ENCODE assay signal across 28 cellular contexts in genomic region chr9:132887181-132888120, GRCh38. TPM values are rescaled to one million over a fixed set of nuclear protein-coding genes. Genes with fewer than 3 reads are reported as not detected.
"Had no signal": no experiment of that assay in that cellular context is flagged by ENCODE, and none has a peak within 500 bp of the region (broad histone marks: within the 10 kb centered on the region; RNA-seq: fewer than 3 reads in every experiment).

No MANE protein-coding gene starts in this region.

- H3K4me3 Mint-ChIP-seq: activated CD4-positive, alpha-beta T cell treated with anti-CD3 and anti-CD28 coated beads for 36 hours; activated CD8-positive, alpha-beta memory T cell treated with anti-CD3 and anti-CD28 coated beads, Interleukin-2, amount 10 ng/mL, durations not matched to agents 7 days and 5 days; activated CD8-positive, alpha-beta T cell treated with anti-CD3 and anti-CD28 coated beads, Interleukin-2, amount 10 ng/mL, durations not matched to agents 7 days and 5 days; activated naive CD4-positive, alpha-beta T cell treated with anti-CD3 and anti-CD28 coated beads, Interleukin-2, amount 50 U/mL, for 24 hours; activated naive CD8-positive, alpha-beta T cell treated with anti-CD3 and anti-CD28 coated beads, Interleukin-2, amount 50 U/mL, for 24 hours; natural killer cell treated with Interleukin-12 subunit alpha and Interleukin-12 subunit beta and Interleukin-15 and Interleukin-18, amount 100 ng/mL, for 72 hours; T-helper 2 cell treated with Interferon-gamma antibody and Interleukin-4, amounts not matched to agents 5 μg/mL and 100 μg/mL, for 36 hours had no signal

- ATAC-seq: activated CD4-positive, alpha-beta T cell treated with anti-CD3 and anti-CD28 coated beads for 36 hours; activated CD8-positive, alpha-beta memory T cell treated with anti-CD3 and anti-CD28 coated beads, Interleukin-2, amount 10 ng/mL, durations not matched to agents 7 days and 5 days; activated CD8-positive, alpha-beta T cell treated with anti-CD3 and anti-CD28 coated beads, Interleukin-2, amount 10 ng/mL, durations not matched to agents 7 days and 5 days; activated naive CD8-positive, alpha-beta T cell treated with anti-CD3 and anti-CD28 coated beads, Interleukin-2, amount 50 U/mL, for 24 hours; esophagus mucosa; left lung; lower lobe of right lung; natural killer cell treated with Interleukin-12 subunit alpha and Interleukin-12 subunit beta and Interleukin-15 and Interleukin-18, amount 100 ng/mL, for 72 hours had no signal

- H3K27me3 ChIP-seq: heart right ventricle, left lung, sigmoid colon, suprapubic skin, tibial artery had no signal

- H3K36me3 ChIP-seq: lower lobe of right lung had no signal

- H3K9me3 ChIP-seq: heart right ventricle, left lung, lower lobe of right lung, sigmoid colon, suprapubic skin, tibial artery had no signal

- H3K4me1 ChIP-seq: heart right ventricle, left lung, sigmoid colon, suprapubic skin, tibial artery had no signal

- H3K27me3 Mint-ChIP-seq: activated CD4-positive, alpha-beta T cell treated with anti-CD3 and anti-CD28 coated beads for 36 hours; activated CD8-positive, alpha-beta memory T cell treated with anti-CD3 and anti-CD28 coated beads, Interleukin-2, amount 10 ng/mL, durations not matched to agents 7 days and 5 days; activated naive CD4-positive, alpha-beta T cell treated with anti-CD3 and anti-CD28 coated beads, Interleukin-2, amount 50 U/mL, for 24 hours; activated naive CD8-positive, alpha-beta T cell treated with anti-CD3 and anti-CD28 coated beads, Interleukin-2, amount 50 U/mL, for 24 hours; natural killer cell treated with Interleukin-12 subunit alpha and Interleukin-12 subunit beta and Interleukin-15 and Interleukin-18, amount 100 ng/mL, for 72 hours; progenitor cell of endocrine pancreas had no signal

- H3K36me3 Mint-ChIP-seq: activated CD8-positive, alpha-beta memory T cell treated with anti-CD3 and anti-CD28 coated beads, Interleukin-2, amount 10 ng/mL, durations not matched to agents 7 days and 5 days; activated naive CD4-positive, alpha-beta T cell treated with anti-CD3 and anti-CD28 coated beads, Interleukin-2, amount 50 U/mL, for 24 hours; natural killer cell treated with Interleukin-12 subunit alpha and Interleukin-12 subunit beta and Interleukin-15 and Interleukin-18, amount 100 ng/mL, for 72 hours had no signal

- DNase-seq: activated CD4-positive, alpha-beta T cell treated with anti-CD3 and anti-CD28 coated beads for 36 hours; activated CD4-positive, CD25-positive, alpha-beta regulatory T cell; activated CD8-positive, alpha-beta memory T cell treated with anti-CD3 and anti-CD28 coated beads, Interleukin-2, amount 10 ng/mL, durations not matched to agents 7 days and 5 days; activated CD8-positive, alpha-beta T cell treated with anti-CD3 and anti-CD28 coated beads, Interleukin-2, amount 10 ng/mL, durations not matched to agents 7 days and 5 days; activated naive CD8-positive, alpha-beta T cell treated with anti-CD3 and anti-CD28 coated beads, Interleukin-2, amount 50 U/mL, for 24 hours; activated T-cell treated with anti-CD3 and anti-CD28 coated beads, Interleukin-2, amount 50 U/mL, for 48 hours; amygdala; caudate nucleus; cortex of kidney; foreskin fibroblast; heart right ventricle; lower lobe of right lung; mesendoderm; sigmoid colon; small intestine; stimulated activated CD4-positive, alpha-beta T cell treated with anti-CD3 and anti-CD28 coated beads, Interleukin-1b, Interleukin-23, amount 100 ng/mL, for 48 hours; stimulated activated CD4-positive, alpha-beta T cell treated with anti-CD3 and anti-CD28 coated beads, Interleukin-4, amount 100 ng/mL, for 4 hours; stimulated activated CD8-positive, alpha-beta memory T cell treated with anti-CD3 and anti-CD28 coated beads, Interleukin-4, amount 100 ng/mL, for 48 hours; stimulated activated naive CD4-positive, alpha-beta T cell had no signal

- H3K4me3 ChIP-seq: heart right ventricle, left lung, lower lobe of right lung, sigmoid colon, suprapubic skin, tibial artery had no signal

- H3K27ac Mint-ChIP-seq: activated CD4-positive, alpha-beta T cell treated with anti-CD3 and anti-CD28 coated beads for 36 hours; activated CD8-positive, alpha-beta memory T cell treated with anti-CD3 and anti-CD28 coated beads, Interleukin-2, amount 10 ng/mL, durations not matched to agents 7 days and 5 days; activated naive CD4-positive, alpha-beta T cell treated with anti-CD3 and anti-CD28 coated beads, Interleukin-2, amount 50 U/mL, for 24 hours; activated naive CD8-positive, alpha-beta T cell treated with anti-CD3 and anti-CD28 coated beads, Interleukin-2, amount 50 U/mL, for 24 hours; activated T-helper 2 cell treated with anti-CD3 and anti-CD28 coated beads, Interferon-gamma antibody, Interleukin-2, Interleukin-4, amounts not matched to agents 10 μg/mL and 5 μg/mL and 100 μg/mL, durations not matched to agents 14 hours and 24 hours and 36 hours; natural killer cell treated with Interleukin-12 subunit alpha and Interleukin-12 subunit beta and Interleukin-15 and Interleukin-18, amount 100 ng/mL, for 72 hours; progenitor cell of endocrine pancreas; T-helper 2 cell treated with Interferon-gamma antibody and Interleukin-4, amounts not matched to agents 5 μg/mL and 100 μg/mL, for 36 hours had no signal

- H3K27ac ChIP-seq: heart right ventricle, left lung, lower lobe of right lung, sigmoid colon, suprapubic skin, tibial artery had no signal

- H3K9me3 Mint-ChIP-seq: activated naive CD4-positive, alpha-beta T cell treated with anti-CD3 and anti-CD28 coated beads, Interleukin-2, amount 50 U/mL, for 24 hours; activated naive CD8-positive, alpha-beta T cell treated with anti-CD3 and anti-CD28 coated beads, Interleukin-2, amount 50 U/mL, for 24 hours; activated T-helper 2 cell treated with anti-CD3 and anti-CD28 coated beads, Interferon-gamma antibody, Interleukin-2, Interleukin-4, amounts not matched to agents 10 μg/mL and 5 μg/mL and 100 μg/mL, durations not matched to agents 14 hours and 24 hours and 36 hours; natural killer cell treated with Interleukin-12 subunit alpha and Interleukin-12 subunit beta and Interleukin-15 and Interleukin-18, amount 100 ng/mL, for 72 hours; T-helper 2 cell treated with Interferon-gamma antibody and Interleukin-4, amounts not matched to agents 5 μg/mL and 100 μg/mL, for 36 hours had no signal

RNA-seq across cellular contexts. Expression of gene AK8, which starts 9.4 kb away (rescaled TPM):
- total RNA-seq: activated T-helper 2 cell treated with anti-CD3 and anti-CD28 coated beads, Interferon-gamma antibody, Interleukin-2, Interleukin-4, amounts not matched to agents 10 μg/mL and 5 μg/mL and 100 μg/mL, durations not matched to agents 14 hours and 24 hours and 36 hours; natural killer cell treated with Interleukin-12 subunit alpha and Interleukin-12 subunit beta and Interleukin-15 and Interleukin-18, amount 100 ng/mL, for 72 hours had no signal
